In the genomic region with DNA sequence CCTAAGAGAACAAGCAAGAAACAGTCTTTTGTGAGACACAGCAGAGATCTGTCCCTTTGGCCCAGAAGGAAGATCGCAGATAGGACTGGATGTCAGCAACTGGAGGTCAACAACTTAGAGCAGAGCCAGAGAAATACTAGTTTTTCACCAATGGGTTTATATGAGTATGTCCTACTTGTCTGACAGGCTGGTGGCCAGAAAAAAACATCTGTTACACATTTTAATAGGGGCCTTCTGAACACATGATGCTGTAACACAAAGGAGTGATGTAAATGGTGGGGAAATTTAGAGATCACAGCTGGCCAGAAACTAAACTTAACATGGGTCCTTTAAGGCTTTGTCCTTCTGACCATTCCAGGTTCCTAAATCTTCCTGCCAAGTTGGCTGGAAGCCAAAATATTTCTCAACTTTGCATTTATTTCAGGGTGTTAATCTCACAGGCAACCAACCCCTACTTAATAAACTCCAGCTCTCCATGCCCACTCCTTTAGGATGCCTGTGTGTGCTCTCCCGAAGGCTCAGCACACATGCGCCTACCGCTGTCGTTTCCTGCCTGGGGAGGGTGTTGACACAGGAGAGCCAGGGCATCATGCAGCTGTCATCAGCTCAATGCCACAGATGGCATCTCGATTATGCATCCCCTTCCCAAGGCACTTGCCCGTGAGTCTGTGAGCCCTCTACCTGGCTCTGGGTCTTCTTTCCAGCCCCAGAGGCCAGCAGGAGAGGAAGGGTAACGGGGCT, we compare ENCODE assay signal across 9 cellular contexts.
DNase-seq lines count a peak whose midpoint lies in the region; ATAC-seq lines count a peak whose summit lies in the region.
"Had no signal": no experiment of that assay in that cellular context is flagged by ENCODE, and none has a peak within 500 bp of the region (broad histone marks: within the 10 kb centered on the region; RNA-seq: fewer than 3 reads in every experiment).

No MANE protein-coding gene starts in this region.

- H3K9me3 Mint-ChIP-seq in activated CD4-positive, alpha-beta memory T cell treated with anti-CD3 and anti-CD28 coated beads, Interleukin-2, amount 10 ng/mL, durations not matched to agents 7 days and 5 days: peaks cover 11% of the 10 kb centered on the region

- no peak overlapping the region for H3K27ac Mint-ChIP-seq in activated CD4-positive, alpha-beta memory T cell treated with anti-CD3 and anti-CD28 coated beads, Interleukin-2, amount 10 ng/mL, durations not matched to agents 7 days and 5 days

- H3K4me3 Mint-ChIP-seq in activated CD4-positive, alpha-beta memory T cell treated with anti-CD3 and anti-CD28 coated beads, Interleukin-2, amount 10 ng/mL, durations not matched to agents 7 days and 5 days: no peak overlapping the region

- peak overlapping the region in 1 of 2 donors; percentile 37 for H3K9ac ChIP-seq in stomach smooth muscle (ENCODE audit: low read length in 2 of 2)

- peak overlapping the region; percentile 64 for H3K27ac ChIP-seq in stomach smooth muscle (ENCODE audit: low read length)

- H3K9me3 ChIP-seq in stomach smooth muscle (ENCODE audit: control insufficient read depth in 2 of 2, low read length in 2 of 2): peaks cover 0 to 4% of the 10 kb centered on the region in 2 donors

- peak overlapping the region in 1 of 2 donors; percentile 44 for H3K4me3 ChIP-seq in stomach smooth muscle (ENCODE audit: low read length in 2 of 2)

- H3K27me3 ChIP-seq in stomach smooth muscle (ENCODE audit: control insufficient read depth in 1 of 2, insufficient read depth in 2 of 2, low read length in 2 of 2): no peaks in the 10 kb centered on the region

- no peaks in the 10 kb centered on the region for H3K36me3 ChIP-seq in stomach smooth muscle (ENCODE audit: control insufficient read depth in 2 of 2, insufficient read depth in 2 of 2, low read length in 2 of 2)

- no peaks in the 10 kb centered on the region for H3K27me3 Mint-ChIP-seq in activated CD4-positive, alpha-beta memory T cell treated with anti-CD3 and anti-CD28 coated beads, Interleukin-2, amount 10 ng/mL, durations not matched to agents 7 days and 5 days

- CTCF ChIA-PET in activated CD4-positive, alpha-beta memory T cell treated with anti-CD3 and anti-CD28 coated beads, Interleukin-2, amount 10 ng/mL, durations not matched to agents 7 days and 5 days (lab: Charles Lee): no interaction called here

- peaks cover 31% of the 10 kb centered on the region for H3K4me1 ChIP-seq in stomach smooth muscle (ENCODE audit: control insufficient read depth, insufficient read depth, low read length)

- no peaks in the 10 kb centered on the region for H3K36me3 Mint-ChIP-seq in activated CD4-positive, alpha-beta memory T cell treated with anti-CD3 and anti-CD28 coated beads, Interleukin-2, amount 10 ng/mL, durations not matched to agents 7 days and 5 days (ENCODE audit: low read depth)

- H3K4me1 Mint-ChIP-seq in activated CD4-positive, alpha-beta memory T cell treated with anti-CD3 and anti-CD28 coated beads, Interleukin-2, amount 10 ng/mL, durations not matched to agents 7 days and 5 days: no peaks in the 10 kb centered on the region

- DNase-seq in HT1080 (ENCODE audit: low read depth) (peak; percentile 34), amniotic epithelial cell (ENCODE audit: low read depth) (peak; percentile 81), iPS-NIHi11 (ENCODE audit: low spot score) (peak; percentile 31), NCI-H187 treated with DMSO at 0.1 percent for 48 hours (lab: John Stamatoyannopoulos, UW) (no peak)
- DNase-seq in activated CD4-positive, alpha-beta T cell treated with anti-CD3 and anti-CD28 coated beads, Interleukin-2, amount 50 U/mL, for 48 hours: no peak
- DNase-seq in activated CD4-positive, alpha-beta memory T cell treated with anti-CD3 and anti-CD28 coated beads, Interleukin-2, amount 10 ng/mL, durations not matched to agents 7 days and 5 days: no peak
- DNase-seq: head of caudate nucleus had no signal

- ATAC-seq in HG03432 (IDR thresholded peaks at IDR 0.05; ENCODE audit: unreplicated experiment): no peak

- POLR2A ChIA-PET in activated CD4-positive, alpha-beta memory T cell treated with anti-CD3 and anti-CD28 coated beads, Interleukin-2, amount 10 ng/mL, durations not matched to agents 7 days and 5 days (lab: Charles Lee): no interaction called here

Comparison
In these comparisons a context has a peak if more than half of its experiments do, and no peak if none do; other contexts are left out.
1. DNase-seq: peak in HT1080 (single experiment), amniotic epithelial cell (single experiment) and iPS-NIHi11 (single experiment); none in activated CD4-positive, alpha-beta T cell treated with anti-CD3 and anti-CD28 coated beads, Interleukin-2, amount 50 U/mL, for 48 hours (0 of 2), NCI-H187 treated with DMSO at 0.1 percent for 48 hours (single experiment) and activated CD4-positive, alpha-beta memory T cell treated with anti-CD3 and anti-CD28 coated beads, Interleukin-2, amount 10 ng/mL, durations not matched to agents 7 days and 5 days (single experiment).